In genomic region chr6:144131248-144131709, GRCh38 we compare ENCODE assay signal across 12 cellular contexts. TPM values are rescaled to one million over a fixed set of nuclear protein-coding genes. Genes with fewer than 3 reads are reported as not detected.
A peak's percentile ranks its signal among the peaks of the same experiment; 100 is the strongest.
DNase-seq lines count a peak whose midpoint lies in the region; FAIRE-seq and TF ChIP-seq lines count a peak whose summit lies in the region.
"Had no signal": no experiment of that assay in that cellular context is flagged by ENCODE, and none has a peak within 500 bp of the region (broad histone marks: within the 10 kb centered on the region; RNA-seq: fewer than 3 reads in every experiment).

No MANE protein-coding gene starts in this region.

- FAIRE-seq in H54 (lab: Jason Lieb, UNC) = peak; percentile 87
- FAIRE-seq: GM19239 had no signal

- H3K4me3 ChIP-seq in fibroblast of the aortic adventitia (ENCODE audit: low read depth, low read length) (no peak overlapping the region), endodermal cell (ENCODE audit: low read length) (no peak overlapping the region), transverse colon (no peak overlapping the region)

- TF ChIP-seq CTCF in fibroblast of the aortic adventitia (IDR thresholded peaks at IDR 0.05; ENCODE audit: insufficient read depth, low read length) (no peak), endodermal cell (conservative IDR thresholded peaks at IDR 0.05) (no peak), transverse colon (IDR thresholded peaks at IDR 0.05) (no peak)

- intact Hi-C loops in transverse colon (cut with DNase I; ENCODE audit: low total_unique reads) = no loop called here

- no peaks in the 10 kb centered on the region for H3K36me3 ChIP-seq in endodermal cell (ENCODE audit: control insufficient read depth, insufficient read depth, low read length)
- no peaks in the 10 kb centered on the region for H3K36me3 ChIP-seq in transverse colon

- no peak overlapping the region for H3K4me3 Mint-ChIP-seq in endodermal cell

- no peaks in the 10 kb centered on the region for H3K9me3 Mint-ChIP-seq in endodermal cell

- H3K4me1 ChIP-seq in endodermal cell (ENCODE audit: control insufficient read depth, insufficient read depth, low read length) = no peaks in the 10 kb centered on the region
- H3K4me1 ChIP-seq in transverse colon = no peaks in the 10 kb centered on the region

- peaks cover 2% of the 10 kb centered on the region for H3K27me3 Mint-ChIP-seq in endodermal cell (ENCODE audit: insufficient read depth)

- no peak overlapping the region for H3K9ac ChIP-seq in endodermal cell (ENCODE audit: extremely low read depth, low read length, poor library complexity, severe bottlenecking)

- H3K9me3 ChIP-seq in endodermal cell (ENCODE audit: control insufficient read depth, low read length) = no peaks in the 10 kb centered on the region
- H3K9me3 ChIP-seq in transverse colon = no peaks in the 10 kb centered on the region

- H3K4me1 Mint-ChIP-seq in endodermal cell = no peaks in the 10 kb centered on the region

- no peaks in the 10 kb centered on the region for H3K36me3 Mint-ChIP-seq in endodermal cell (ENCODE audit: low read depth)

- DNase-seq in CD1c-positive myeloid dendritic cell (ENCODE audit: extremely low spot score) (peak; percentile 17), H54 (ENCODE audit: insufficient read length, low spot score) (no peak), RKO (ENCODE audit: low spot score) (peak; percentile 89), fibroblast of the aortic adventitia (ENCODE audit: low read depth) (peak; percentile 83), GF-D8 (lab: John Stamatoyannopoulos, UW) (no peak), endodermal cell (no peak), transverse colon (no peak)
- no peak for DNase-seq in stimulated activated CD4-positive, alpha-beta T cell treated with anti-CD3 and anti-CD28 coated beads, Interleukin-12 subunit alpha, Interleukin-12 subunit beta, amount 100 ng/mL, for 4 hours
- DNase-seq: DMS153; NCI-H1436 treated with DMSO at 0.1 percent for 48 hours; stimulated activated CD8-positive, alpha-beta memory T cell treated with anti-CD3 and anti-CD28 coated beads, Interleukin-4, amount 100 ng/mL, for 48 hours had no signal

- no peak overlapping the region for H3K27ac ChIP-seq in endodermal cell (ENCODE audit: low read depth, low read length)
- no peak overlapping the region for H3K27ac ChIP-seq in transverse colon

- WGBS in endodermal cell (ENCODE audit: insufficient coverage in 1 of 2, insufficient read length in 1 of 2), 2 experiments = 100% methylated on average over 1 of the region's 1 CpG; no CpG with 5 or more reads in 1 of the 2 experiments
- 68 to 88% methylated on average over 1 of the region's 1 CpG for whole genome bisulfite sequencing in transverse colon (ENCODE audit: low coverage in 1 of 2), 2 donors

- H3K27ac Mint-ChIP-seq in endodermal cell = no peak overlapping the region

- TF ChIP-seq EP300 in transverse colon (IDR thresholded peaks at IDR 0.05; ENCODE audit: low read depth) = no peak

- TF ChIP-seq POLR2A in H54 (IDR thresholded peaks at IDR 0.05; ENCODE audit: low read depth, low read length) (no peak), transverse colon (IDR thresholded peaks at IDR 0.05) (no peak)

- in situ Hi-C loops in transverse colon (cut with MboI; ENCODE audit: low pct_ligation_motif_present in 1 of 4, low pct_unique_long_range_greater_than_20kb in 1 of 4, low sequenced_read_pairs in 3 of 4) = no loop called here

- H3K27me3 ChIP-seq in endodermal cell (ENCODE audit: control insufficient read depth, insufficient read depth, low read length, poor library complexity, severe bottlenecking) (no peaks in the 10 kb centered on the region), transverse colon (no peaks in the 10 kb centered on the region)

RNA-seq across cellular contexts. Expression of gene STX11, which starts 19.0 kb away (rescaled TPM):
- total RNA-seq in fibroblast of the aortic adventitia (ENCODE audit: low replicate concordance) = 0.16 and 3.5 TPM in 2 replicates
- under 1 TPM in 1 of 2 donors, not detected in 1; 0.29 TPM for total RNA-seq in endodermal cell
- polyA plus RNA-seq in endodermal cell (2013, experiment 1 of 2) = not detected
- 0.33 TPM for polyA plus RNA-seq in endodermal cell (2013, experiment 2 of 2)
- 1 to 10 TPM in 3 of 4 donors, not detected in 1; 1.8 to 3.0 (median 2.3) TPM for total RNA-seq in transverse colon

RNA-seq across cellular contexts. Expression of gene SF3B5, which starts 35.9 kb away (rescaled TPM):
- total RNA-seq in fibroblast of the aortic adventitia (ENCODE audit: low replicate concordance) (14.8 and 115 TPM in 2 replicates), endodermal cell (100 to 1,000 TPM; 124 to 138 TPM), transverse colon (100 to 1,000 TPM in 2 of 4 donors, 10 to 100 TPM in 2; 60.2 to 187 (median 101) TPM)
- polyA plus RNA-seq in endodermal cell (2013, experiment 1 of 2) = 171 TPM
- 167 TPM for polyA plus RNA-seq in endodermal cell (2013, experiment 2 of 2)

Comparison
In these comparisons a context has a peak if more than half of its experiments do, and no peak if none do; other contexts are left out.
1. DNase-seq: peak in CD1c-positive myeloid dendritic cell (single experiment), RKO (single experiment) and fibroblast of the aortic adventitia (single experiment); none in H54 (single experiment), stimulated activated CD4-positive, alpha-beta T cell treated with anti-CD3 and anti-CD28 coated beads, Interleukin-12 subunit alpha, Interleukin-12 subunit beta, amount 100 ng/mL, for 4 hours (single experiment), GF-D8 (single experiment), endodermal cell (single experiment) and transverse colon (single experiment).